8 cellular contexts compared by ENCODE assay signal in genomic region chr4:1337376-1337831, GRCh38. TPM values are rescaled to one million over a fixed set of nuclear protein-coding genes. Genes with fewer than 3 reads are reported as not detected.
A peak's percentile ranks its signal among the peaks of the same experiment; 100 is the strongest.
DNase-seq lines count a peak whose midpoint lies in the region; ATAC-seq and TF ChIP-seq lines count a peak whose summit lies in the region.

No MANE protein-coding gene starts in this region.

- no peak overlapping the region for H3K27ac ChIP-seq in GM23248

- H3K27me3 Mint-ChIP-seq in activated CD4-positive, alpha-beta memory T cell treated with anti-CD3 and anti-CD28 coated beads for 36 hours: no peaks in the 10 kb centered on the region

- WGBS in GM23248 (ENCODE audit: low coverage in 1 of 2, low lambda C conversion rate in 2 of 2, missing lambda C conversion rate in 2 of 2), 2 experiments: 86 to 88% methylated on average over 11 of the region's 11 CpGs

- peaks cover 55% of the 10 kb centered on the region for H3K36me3 Mint-ChIP-seq in activated CD4-positive, alpha-beta memory T cell treated with anti-CD3 and anti-CD28 coated beads for 36 hours

- no peak overlapping the region for H3K4me3 ChIP-seq in GM23248
- H3K4me3 ChIP-seq in fibroblast of mammary gland (ENCODE audit: control insufficient read depth, low read depth, low read length): no peak overlapping the region

- H3K36me3 ChIP-seq in GM23248 (ENCODE audit: low read depth): peaks cover 30% of the 10 kb centered on the region

- H3K27me3 ChIP-seq in GM23248 (replicated peaks; ENCODE audit: insufficient read depth): no peaks in the 10 kb centered on the region

- H3K4me3 Mint-ChIP-seq in activated CD4-positive, alpha-beta memory T cell treated with anti-CD3 and anti-CD28 coated beads for 36 hours: no peak overlapping the region

- peaks cover 42% of the 10 kb centered on the region for H3K79me2 ChIP-seq in GM23248 (ENCODE audit: insufficient read depth)

- peaks cover 13% of the 10 kb centered on the region for H3K9me3 Mint-ChIP-seq in activated CD4-positive, alpha-beta memory T cell treated with anti-CD3 and anti-CD28 coated beads for 36 hours

- peaks cover 45% of the 10 kb centered on the region for H3F3A ChIP-seq in GM23248 (ENCODE audit: insufficient read depth)

- no peaks in the 10 kb centered on the region for H3K9me2 ChIP-seq in GM23248 (ENCODE audit: insufficient read depth)

- no peak overlapping the region for H3K4me2 ChIP-seq in GM23248 (ENCODE audit: unreplicated experiment)

- peaks cover 4% of the 10 kb centered on the region; the same call in 1 of the 2 replicates for H3K4me1 ChIP-seq in GM23248 (ENCODE audit: insufficient read depth)

- intact Hi-C loops in activated CD4-positive, alpha-beta memory T cell treated with anti-CD3 and anti-CD28 coated beads for 36 hours (cut with micrococcal nuclease): no loop called here

- H3K9me3 ChIP-seq in GM23248 (ENCODE audit: low read depth): no peaks in the 10 kb centered on the region

- DNase-seq in GM23248 (peak; percentile 57), fibroblast of mammary gland (ENCODE audit: low read depth) (peak; percentile 45), NOMO-1 (lab: John Stamatoyannopoulos, UW; ENCODE audit: unreplicated experiment in 2 of 2) (no peak), GF-D8 (lab: John Stamatoyannopoulos, UW) (no peak)
- DNase-seq in activated CD4-positive, alpha-beta memory T cell treated with anti-CD3 and anti-CD28 coated beads for 36 hours: peak; percentile 88
- peak in 2 of 3 donors; percentile 31 to 39 for DNase-seq in stimulated activated CD4-positive, alpha-beta T cell treated with anti-CD3 and anti-CD28 coated beads, TNF-alpha, amount 100 ng/mL, for 1 hour (ENCODE audit: low read depth in 3 of 3, low spot score in 1 of 3)

- POLR2A ChIA-PET in activated CD4-positive, alpha-beta memory T cell treated with anti-CD3 and anti-CD28 coated beads for 36 hours (lab: Charles Lee): no interaction called here

- CTCF ChIA-PET in activated CD4-positive, alpha-beta memory T cell treated with anti-CD3 and anti-CD28 coated beads for 36 hours (lab: Charles Lee): no interaction called here

- peaks cover 38% of the 10 kb centered on the region for H3K4me1 Mint-ChIP-seq in activated CD4-positive, alpha-beta memory T cell treated with anti-CD3 and anti-CD28 coated beads for 36 hours (ENCODE audit: low read depth)

- no peaks in the 10 kb centered on the region for H4K20me1 ChIP-seq in GM23248 (ENCODE audit: insufficient read depth)

- no peak overlapping the region for H3K9ac ChIP-seq in GM23248

- in situ Hi-C loops in GM23248 (cut with MboI): no loop called here

- H3K27ac Mint-ChIP-seq in activated CD4-positive, alpha-beta memory T cell treated with anti-CD3 and anti-CD28 coated beads for 36 hours: peak overlapping the region; percentile 81

- ATAC-seq in HG02973 (IDR thresholded peaks at IDR 0.05; ENCODE audit: unreplicated experiment) (no peak), HG02798 (IDR thresholded peaks at IDR 0.05; ENCODE audit: poor library complexity, unreplicated experiment) (no peak)

- H2AFZ ChIP-seq in GM23248: no peak overlapping the region

- no peak for TF ChIP-seq CTCF in fibroblast of mammary gland (conservative IDR thresholded peaks at IDR 0.05; ENCODE audit: control insufficient read depth, insufficient read depth, low read depth, low read length)

RNA-seq across cellular contexts. Expression of gene UVSSA, which starts 9.6 kb away (rescaled TPM):
- total RNA-seq in GM23248 (2014; rRNA removed; shearing (Covaris generic)): 3.0 and 4.1 TPM in 2 replicates
- polyA plus RNA-seq in GM23248 (2016; fragmentation: Nextera tagmentation; extraction: Ambion mirVana): 2.2 and 2.9 TPM in 2 replicates
- 10 to 100 TPM; 20.2 to 21.5 TPM for total RNA-seq in activated CD4-positive, alpha-beta memory T cell treated with anti-CD3 and anti-CD28 coated beads for 36 hours

RNA-seq across cellular contexts. Expression of gene MAEA, which starts 47.7 kb away (rescaled TPM):
- 53.4 and 85.0 TPM in 2 replicates for total RNA-seq in GM23248 (2014; rRNA removed; shearing (Covaris generic))
- 57.3 and 61.6 TPM in 2 replicates for polyA plus RNA-seq in GM23248 (2016; fragmentation: Nextera tagmentation; extraction: Ambion mirVana)
- 10 to 100 TPM; 47.3 to 50.3 TPM for total RNA-seq in activated CD4-positive, alpha-beta memory T cell treated with anti-CD3 and anti-CD28 coated beads for 36 hours

Comparison
In these comparisons a context has a peak if more than half of its experiments do, and no peak if none do; other contexts are left out.
1. DNase-seq: peak in GM23248 (single experiment), activated CD4-positive, alpha-beta memory T cell treated with anti-CD3 and anti-CD28 coated beads for 36 hours (single experiment), fibroblast of mammary gland (single experiment) and stimulated activated CD4-positive, alpha-beta T cell treated with anti-CD3 and anti-CD28 coated beads, TNF-alpha, amount 100 ng/mL, for 1 hour (2 of 3); none in NOMO-1 (0 of 2) and GF-D8 (single experiment).